14 cellular contexts compared by ENCODE assay signal in genomic region chr6:18214003-18214402, GRCh38. TPM values are rescaled to one million over a fixed set of nuclear protein-coding genes. Genes with fewer than 3 reads are reported as not detected.
A peak's percentile ranks its signal among the peaks of the same experiment; 100 is the strongest.
DNase-seq lines count a peak whose midpoint lies in the region; ATAC-seq, FAIRE-seq and TF ChIP-seq lines count a peak whose summit lies in the region.
"Had no signal": no experiment of that assay in that cellular context is flagged by ENCODE, and none has a peak within 500 bp of the region (broad histone marks: within the 10 kb centered on the region; RNA-seq: fewer than 3 reads in every experiment).

No MANE protein-coding gene starts in this region.

- TF ChIP-seq CTCF in GM10248 (IDR thresholded peaks at IDR 0.05; ENCODE audit: control extremely low read depth, extremely low read depth, low read depth, missing control alignments) (no peak), astrocyte (IDR thresholded peaks at IDR 0.05; ENCODE audit: insufficient read depth, low read depth, low read length) (no peak), breast epithelium (IDR thresholded peaks at IDR 0.05) (no peak)

- H3K4me3 ChIP-seq in astrocyte (ENCODE audit: insufficient read depth, low read depth, low read length) (no peak overlapping the region), breast epithelium (no peak overlapping the region)

- peaks cover 38% of the 10 kb centered on the region for H3K36me3 Mint-ChIP-seq in astrocyte (ENCODE audit: low read depth, unreplicated experiment)
- H3K36me3 Mint-ChIP-seq: activated naive CD4-positive, alpha-beta T cell treated with anti-CD3 and anti-CD28 coated beads, Interleukin-2, amount 50 U/mL, for 72 hours had no signal

- CTCF ChIA-PET in GM10248 (lab: Yijun Ruan, JAX), result interaction anchor here (0.9 to 1.5 kb wide), 4 partner anchors 8 to 47 kb away, joined by 3 to 4 read pairs (median 3); no protein-coding TSS in a partner anchor

- POLR2A ChIA-PET in GM10248 (lab: Yijun Ruan, JAX), result no interaction called here

- H2AFZ ChIP-seq in astrocyte (ENCODE audit: low read depth, low read length), result no peak overlapping the region

- H3K79me2 ChIP-seq in astrocyte (ENCODE audit: insufficient read depth, low read length), result no peaks in the 10 kb centered on the region

- H3K4me1 ChIP-seq in astrocyte (ENCODE audit: insufficient read depth, low read length), result peaks cover 11% of the 10 kb centered on the region
- H3K4me1 ChIP-seq in breast epithelium, result no peaks in the 10 kb centered on the region

- H3K36me3 ChIP-seq in astrocyte (ENCODE audit: insufficient read depth, low read length), result no peaks in the 10 kb centered on the region
- peaks cover 5% of the 10 kb centered on the region for H3K36me3 ChIP-seq in breast epithelium

- H3K27me3 ChIP-seq in astrocyte (ENCODE audit: insufficient read depth, low read length), result no peaks in the 10 kb centered on the region
- no peaks in the 10 kb centered on the region for H3K27me3 ChIP-seq in breast epithelium

- H4K20me1 ChIP-seq in astrocyte (ENCODE audit: insufficient read depth, low read length), result no peaks in the 10 kb centered on the region

- no peak overlapping the region for H3K27ac ChIP-seq in astrocyte (ENCODE audit: low read depth, low read length)
- H3K27ac ChIP-seq in breast epithelium, result no peak overlapping the region

- peaks cover 3% of the 10 kb centered on the region for H3K9me3 Mint-ChIP-seq in astrocyte (ENCODE audit: unreplicated experiment)
- H3K9me3 Mint-ChIP-seq: activated naive CD4-positive, alpha-beta T cell treated with anti-CD3 and anti-CD28 coated beads, Interleukin-2, amount 50 U/mL, for 72 hours; dendritic cell treated with granulocyte-macrophage colony-stimulating factor and Interleukin-4, amounts not matched to agents 40 ng/mL and 50 ng/mL, for 4 days had no signal

- H3K4me3 Mint-ChIP-seq in astrocyte (ENCODE audit: unreplicated experiment), result no peak overlapping the region
- H3K4me3 Mint-ChIP-seq: dendritic cell treated with granulocyte-macrophage colony-stimulating factor and Interleukin-4, amounts not matched to agents 40 ng/mL and 50 ng/mL, for 4 days had no signal

- no peaks in the 10 kb centered on the region for H3K27me3 Mint-ChIP-seq in astrocyte (ENCODE audit: low read depth, unreplicated experiment)
- H3K27me3 Mint-ChIP-seq: dendritic cell treated with granulocyte-macrophage colony-stimulating factor and Interleukin-4, amounts not matched to agents 40 ng/mL and 50 ng/mL, for 4 days had no signal

- ATAC-seq in GM18909 (IDR thresholded peaks at IDR 0.05; ENCODE audit: poor library complexity, unreplicated experiment) (peak; percentile 38), HG03342 (IDR thresholded peaks at IDR 0.05; ENCODE audit: unreplicated experiment) (peak; percentile 18), HG03139 (IDR thresholded peaks at IDR 0.05; ENCODE audit: unreplicated experiment) (no peak), GM21360 (IDR thresholded peaks at IDR 0.05; ENCODE audit: unreplicated experiment) (no peak)
- ATAC-seq: activated naive CD4-positive, alpha-beta T cell treated with anti-CD3 and anti-CD28 coated beads, Interleukin-2, amount 50 U/mL, for 72 hours; right cardiac atrium had no signal

- no peak overlapping the region for H3K4me2 ChIP-seq in astrocyte (ENCODE audit: low read length)

- TF ChIP-seq POLR2A in breast epithelium (IDR thresholded peaks at IDR 0.05), result no peak

- peaks cover 16% of the 10 kb centered on the region for H3K4me1 Mint-ChIP-seq in astrocyte (ENCODE audit: low read depth, unreplicated experiment)

- peak; percentile 37 for DNase-seq in GM10248 (ENCODE audit: extremely low spot score)
- DNase-seq in astrocyte (ENCODE audit: low read depth), result no peak
- no peak for DNase-seq in breast epithelium (ENCODE audit: low spot score in 2 of 2)
- no peak for DNase-seq in NCI-H524 (lab: John Stamatoyannopoulos, UW)
- DNase-seq: activated CD4-positive, CD25-positive, alpha-beta regulatory T cell treated with anti-CD3 and anti-CD28 coated beads, Interleukin-2, amount 50 U/mL, for 72 hours; NCI-H187 treated with DMSO at 0.1 percent for 48 hours; right cardiac atrium had no signal

- no peaks in the 10 kb centered on the region for H3K9me3 ChIP-seq in astrocyte (ENCODE audit: insufficient read depth, low read depth, low read length)
- no peaks in the 10 kb centered on the region for H3K9me3 ChIP-seq in breast epithelium

- FAIRE-seq in astrocyte (lab: Jason Lieb, UNC), result no peak
- FAIRE-seq: islet of Langerhans had no signal

- intact Hi-C loops in breast epithelium (cut with DNase I; ENCODE audit: low total_unique reads), result no loop called here

- H3K27ac Mint-ChIP-seq in astrocyte (ENCODE audit: unreplicated experiment), result peak overlapping the region; percentile 34
- H3K27ac Mint-ChIP-seq: dendritic cell treated with granulocyte-macrophage colony-stimulating factor and Interleukin-4, amounts not matched to agents 40 ng/mL and 50 ng/mL, for 4 days had no signal

- no peak overlapping the region for H3K9ac ChIP-seq in astrocyte (ENCODE audit: low read length)

RNA-seq across cellular contexts. Expression of gene DEK, which starts 50.3 kb away (rescaled TPM):
- total RNA-seq in astrocyte (35.2 and 39.9 TPM in 2 replicates), breast epithelium (100 to 1,000 TPM; 107 to 162 (median 125) TPM)

RNA-seq across cellular contexts. Expression of gene KDM1B, which starts 58.8 kb away (rescaled TPM):
- total RNA-seq in astrocyte, result 16.5 and 19.0 TPM in 2 replicates
- total RNA-seq in breast epithelium, result 10 to 100 TPM; 14.4 to 18.6 (median 16.2) TPM

RNA-seq across cellular contexts. Expression of gene TPMT, which starts 59.1 kb away (rescaled TPM):
- 10.5 and 11.7 TPM in 2 replicates for total RNA-seq in astrocyte
- 10 to 100 TPM in 1 of 3 donors, 1 to 10 TPM in 2; 5.6 to 10.2 (median 8.9) TPM for total RNA-seq in breast epithelium

Comparison
In these comparisons a context has a peak if more than half of its experiments do, and no peak if none do; other contexts are left out.
1. ATAC-seq: peak in GM18909 (single experiment) and HG03342 (single experiment); none in HG03139 (single experiment) and GM21360 (single experiment).